Comparison of ENCODE assay signal across 8 cellular contexts in genomic region chr1:22039594-22040347, GRCh38. TPM values are rescaled to one million over a fixed set of nuclear protein-coding genes. Genes with fewer than 3 reads are reported as not detected.
DNase-seq lines count a peak whose midpoint lies in the region; ATAC-seq, FAIRE-seq and TF ChIP-seq lines count a peak whose summit lies in the region.

No MANE protein-coding gene starts in this region.

- H3K27ac Mint-ChIP-seq in activated CD4-positive, alpha-beta memory T cell treated with anti-CD3 and anti-CD28 coated beads for 36 hours = peak overlapping the region; percentile 97

- no peaks in the 10 kb centered on the region for H3K9me3 Mint-ChIP-seq in activated CD4-positive, alpha-beta memory T cell treated with anti-CD3 and anti-CD28 coated beads for 36 hours

- CTCF ChIA-PET in activated CD4-positive, alpha-beta memory T cell treated with anti-CD3 and anti-CD28 coated beads for 36 hours (lab: Charles Lee) = interaction anchor here (0.7 to 3.5 kb wide), 9 partner anchors 8 to 1305 kb away, joined by 3 to 36 read pairs (median 4); partner anchors contain the start of genes CDC42 and HNRNPR

- ATAC-seq in HG03025 (IDR thresholded peaks at IDR 0.05; ENCODE audit: low FRiP score, unreplicated experiment) = peak; percentile 81
- ATAC-seq in pancreas = peak; percentile 47 to 90 (median 84)
- ATAC-seq in aorta (ENCODE audit: low FRiP score) = peak; percentile 62

- no peaks in the 10 kb centered on the region for H3K27me3 Mint-ChIP-seq in activated CD4-positive, alpha-beta memory T cell treated with anti-CD3 and anti-CD28 coated beads for 36 hours

- TF ChIP-seq CTCF in epithelial cell of proximal tubule (conservative IDR thresholded peaks at IDR 0.05; ENCODE audit: low read depth, low read length) (peak; percentile 9), pancreas (IDR thresholded peaks at IDR 0.05) (no peak)

- H3K27ac ChIP-seq in pancreas (peak overlapping the region in 3 of 4 donors; percentile 2 to 8 (median 5)), aorta (ENCODE audit: low read depth in 1 of 2, low read length in 2 of 2) (no peak overlapping the region)

- 47 to 59% methylated on average over 6 of the region's 6 CpGs for WGBS in pancreas, 2 donors
- 65 to 66% methylated on average over 6 of the region's 6 CpGs for WGBS in aorta, 2 donors

- H3K4me1 ChIP-seq in pancreas = no peaks in the 10 kb centered on the region
- H3K4me1 ChIP-seq in aorta (ENCODE audit: control insufficient read depth in 1 of 2, insufficient read depth in 2 of 2, low read length in 2 of 2) = no peaks in the 10 kb centered on the region

- no peak for FAIRE-seq in pancreas (lab: Jason Lieb, UNC)

- no peaks in the 10 kb centered on the region for H3K36me3 ChIP-seq in pancreas
- no peaks in the 10 kb centered on the region for H3K36me3 ChIP-seq in aorta (ENCODE audit: control insufficient read depth in 1 of 2, insufficient read depth in 2 of 2, low read length in 1 of 2)

- H3K9me3 ChIP-seq in pancreas (no peaks in the 10 kb centered on the region), aorta (ENCODE audit: control insufficient read depth, low read length) (no peaks in the 10 kb centered on the region)

- peak overlapping the region; percentile 69 for H3K4me3 Mint-ChIP-seq in activated CD4-positive, alpha-beta memory T cell treated with anti-CD3 and anti-CD28 coated beads for 36 hours

- intact Hi-C loops in activated CD4-positive, alpha-beta memory T cell treated with anti-CD3 and anti-CD28 coated beads for 36 hours (cut with micrococcal nuclease) = loop anchor here (1.0 kb wide), 3 partner anchors 9 to 14 kb away; no protein-coding TSS in a partner anchor
- intact Hi-C loops in pancreas (cut with DNase I) (no loop called here), aorta (cut with DNase I) (no loop called here)

- POLR2A ChIA-PET in activated CD4-positive, alpha-beta memory T cell treated with anti-CD3 and anti-CD28 coated beads for 36 hours (lab: Charles Lee) = interaction anchor here (0.6 to 3.8 kb wide), 8 partner anchors 9 to 21 kb away, joined by 3 to 63 read pairs (median 7); partner anchors contain the start of gene CDC42

- DNase-seq in NCI-H82 (lab: John Stamatoyannopoulos, UW) (peak; percentile 28), NCI-H82 treated with DMSO at 0.1 percent for 48 hours (lab: John Stamatoyannopoulos, UW; ENCODE audit: unreplicated experiment) (no peak), NCI-H510A treated with DMSO at 0.1 percent for 48 hours (lab: John Stamatoyannopoulos, UW) (peak; percentile 89), epithelial cell of proximal tubule (ENCODE audit: low read depth) (no peak), pancreas (peak in 4 of 6 donors; percentile 40 to 55 (median 52)), aorta (peak; percentile 73 to 79)
- peak; percentile 95 for DNase-seq in activated CD4-positive, alpha-beta memory T cell treated with anti-CD3 and anti-CD28 coated beads for 36 hours

- peaks cover 54% of the 10 kb centered on the region for H3K4me1 Mint-ChIP-seq in activated CD4-positive, alpha-beta memory T cell treated with anti-CD3 and anti-CD28 coated beads for 36 hours (ENCODE audit: low read depth)

- no peak overlapping the region for H3K4me3 ChIP-seq in epithelial cell of proximal tubule (ENCODE audit: low read depth, low read length)
- H3K4me3 ChIP-seq in pancreas = no peak overlapping the region
- no peak overlapping the region for H3K4me3 ChIP-seq in aorta (ENCODE audit: low read length in 2 of 2)

- H3K36me3 Mint-ChIP-seq in activated CD4-positive, alpha-beta memory T cell treated with anti-CD3 and anti-CD28 coated beads for 36 hours = no peaks in the 10 kb centered on the region

- H3K27me3 ChIP-seq in pancreas = no peaks in the 10 kb centered on the region
- no peaks in the 10 kb centered on the region for H3K27me3 ChIP-seq in aorta (ENCODE audit: control insufficient read depth in 1 of 2, insufficient read depth in 2 of 2, low read length in 1 of 2)

RNA-seq across cellular contexts. Expression of gene CDC42, which starts 12.7 kb away (rescaled TPM):
- total RNA-seq in activated CD4-positive, alpha-beta memory T cell treated with anti-CD3 and anti-CD28 coated beads for 36 hours = 100 to 1,000 TPM; 310 to 314 TPM
- total RNA-seq in epithelial cell of proximal tubule = 339 and 441 TPM in 2 replicates
- 100 to 1,000 TPM in 2 of 6 donors, 10 to 100 TPM in 4; 43.0 to 128 (median 63.4) TPM for total RNA-seq in pancreas
- 10 to 100 TPM; 36.6 to 80.5 TPM for polyA plus RNA-seq in pancreas
- 100 to 1,000 TPM; 203 to 211 TPM for total RNA-seq in aorta
- polyA plus RNA-seq in aorta = 100 to 1,000 TPM; 123 to 176 TPM

RNA-seq across cellular contexts. Expression of gene CELA3A, which starts 38.3 kb away (rescaled TPM):
- total RNA-seq in activated CD4-positive, alpha-beta memory T cell treated with anti-CD3 and anti-CD28 coated beads for 36 hours = not detected
- total RNA-seq in epithelial cell of proximal tubule (not detected in 2 replicates), pancreas (over 10,000 TPM; 17,183 to 55,024 (median 35,269) TPM), aorta (1 to 10 TPM; 5.0 to 5.2 TPM)
- polyA plus RNA-seq in pancreas (over 10,000 TPM; 21,682 to 31,636 TPM), aorta (1 to 10 TPM; 8.5 to 9.5 TPM)

Comparison
In these comparisons a context has a peak if more than half of its experiments do, and no peak if none do; other contexts are left out.
1. DNase-seq: peak in NCI-H82 (single experiment), NCI-H510A treated with DMSO at 0.1 percent for 48 hours (single experiment), activated CD4-positive, alpha-beta memory T cell treated with anti-CD3 and anti-CD28 coated beads for 36 hours (single experiment), pancreas (4 of 6) and aorta (2 of 2); none in NCI-H82 treated with DMSO at 0.1 percent for 48 hours (single experiment) and epithelial cell of proximal tubule (single experiment).
2. H3K27ac ChIP-seq: peak in pancreas (3 of 4); none in aorta (0 of 2).
3. RNA of gene CELA3A, which starts 38.3 kb away (total RNA-seq): 17,183 to 55,024 TPM in pancreas; 5.0 to 5.2 TPM in aorta, not detected in activated CD4-positive, alpha-beta memory T cell treated with anti-CD3 and anti-CD28 coated beads for 36 hours and not detected in epithelial cell of proximal tubule; every median in the first group is over 1,000 times any median in the second.
4. Peak in every context shown above with its lines, with median percentiles within 50 percentile points of each other: ATAC-seq.